ENCODE assay signal across 1 cellular context in the genomic region with DNA sequence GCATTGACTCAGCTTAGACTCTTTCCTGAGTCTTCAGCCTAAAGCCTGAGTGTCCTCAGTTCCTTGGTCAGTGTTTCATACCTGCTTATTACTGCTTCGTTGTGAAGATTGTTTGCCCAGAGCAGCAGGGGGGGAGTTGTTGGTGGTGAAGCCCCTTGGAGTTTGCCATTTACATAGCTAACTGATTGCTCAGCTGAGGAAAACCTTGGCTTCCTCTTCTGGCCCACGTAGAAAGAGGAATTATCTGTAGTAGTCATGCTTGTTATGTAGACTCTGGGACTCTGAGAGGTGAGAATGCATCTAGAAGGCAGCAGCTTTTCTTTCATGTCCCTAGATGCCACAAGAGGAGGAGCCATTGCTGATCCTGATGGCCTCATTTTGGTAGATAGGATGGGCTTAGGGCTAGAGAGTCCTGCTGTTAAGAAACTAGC.
A peak's percentile ranks its signal among the peaks of the same experiment; 100 is the strongest.
TF ChIP-seq lines count a peak whose summit lies in the region.

No MANE protein-coding gene starts in this region.

TF ChIP-seq in GM23338, 12 proteins besides CTCF, POLR2A, EP300 and RAD21 (continued from another document):
- TF ChIP-seq ZNF462 (CRISPR knock-in tag; IDR thresholded peaks at IDR 0.05), result peak; percentile 57
